Comparison of ENCODE assay signal across 15 cellular contexts in the genomic region with DNA sequence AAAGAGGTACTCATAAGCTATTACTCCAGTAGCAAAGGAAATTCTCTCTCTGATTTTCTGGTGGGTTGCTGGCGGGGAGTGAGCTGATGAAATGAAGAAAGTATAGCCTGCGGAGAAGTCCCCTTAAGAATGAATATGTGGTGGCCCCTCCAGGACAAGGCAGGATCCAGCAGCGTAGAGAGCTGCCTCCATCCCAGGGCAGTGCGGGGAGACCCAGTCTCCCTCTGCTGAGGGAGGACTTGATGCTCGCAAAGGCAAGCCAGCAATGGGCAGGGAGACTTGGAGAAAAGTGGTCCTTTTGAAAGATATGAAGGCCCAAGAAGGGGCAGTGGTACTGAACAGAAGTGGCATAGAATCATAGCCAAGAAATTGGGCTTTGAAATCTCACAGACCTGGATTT.
A peak's percentile ranks its signal among the peaks of the same experiment; 100 is the strongest.
DNase-seq lines count a peak whose midpoint lies in the region; ATAC-seq and TF ChIP-seq lines count a peak whose summit lies in the region.
"Had no signal": no experiment of that assay in that cellular context is flagged by ENCODE, and none has a peak within 500 bp of the region (broad histone marks: within the 10 kb centered on the region; RNA-seq: fewer than 3 reads in every experiment).

No MANE protein-coding gene starts in this region.

- H3K27me3 ChIP-seq in PC-9 (ENCODE audit: insufficient read depth, low read depth) (no peaks in the 10 kb centered on the region), esophagus squamous epithelium (peaks cover 0 to 5% (median 0%) of the 10 kb centered on the region in 4 donors)
- H3K27me3 ChIP-seq: upper lobe of right lung had no signal

- no peaks in the 10 kb centered on the region for H3K36me3 Mint-ChIP-seq in CD14-positive monocyte
- H3K36me3 Mint-ChIP-seq: stimulated activated effector memory CD8-positive, alpha-beta T cell treated with anti-CD3 and anti-CD28 coated beads, Interleukin-12 subunit alpha, Interleukin-12 subunit beta, amount 100 ng/mL, for 72 hours had no signal

- CTCF ChIA-PET in PC-9 (lab: Charles Lee), result interaction anchor here (0.7 to 0.8 kb wide), 2 partner anchors 91 to 357 kb away, joined by 3 read pairs; no protein-coding TSS in a partner anchor

- H3K9me2 ChIP-seq in PC-9 (ENCODE audit: insufficient read depth), result no peaks in the 10 kb centered on the region

- POLR2A ChIA-PET in PC-9 (lab: Charles Lee; ENCODE audit: unreplicated experiment), result interaction anchor here (0.5 to 0.7 kb wide), 4 partner anchors 13 to 70 kb away, joined by 3 to 7 read pairs (median 4); no protein-coding TSS in a partner anchor

- no peak overlapping the region for H2AFZ ChIP-seq in PC-9
- H2AFZ ChIP-seq: parathyroid adenoma had no signal

- H3K4me1 Mint-ChIP-seq in CD14-positive monocyte, result peaks cover 58% of the 10 kb centered on the region
- H3K4me1 Mint-ChIP-seq: stimulated activated effector memory CD8-positive, alpha-beta T cell treated with anti-CD3 and anti-CD28 coated beads, Interleukin-12 subunit alpha, Interleukin-12 subunit beta, amount 100 ng/mL, for 72 hours had no signal

- no peak overlapping the region for H3K4me3 Mint-ChIP-seq in CD14-positive monocyte
- H3K4me3 Mint-ChIP-seq: stimulated activated effector memory CD8-positive, alpha-beta T cell treated with anti-CD3 and anti-CD28 coated beads, Interleukin-12 subunit alpha, Interleukin-12 subunit beta, amount 100 ng/mL, for 72 hours had no signal

- 94 to 100% methylated on average over 5 of the region's 5 CpGs for WGBS in esophagus squamous epithelium, 2 donors

- H3K4me1 ChIP-seq in PC-9 (replicated peaks; ENCODE audit: insufficient read depth) (peaks cover 23% of the 10 kb centered on the region), esophagus squamous epithelium (peaks cover 0 to 17% (median 4%) of the 10 kb centered on the region in 3 donors)
- H3K4me1 ChIP-seq: parathyroid adenoma, upper lobe of right lung had no signal

- peak overlapping the region; percentile 39 for H3K4me2 ChIP-seq in PC-9

- no peak for TF ChIP-seq POLR2A in esophagus squamous epithelium (IDR thresholded peaks at IDR 0.05)

- peaks cover 8% of the 10 kb centered on the region for H3K9me3 ChIP-seq in PC-9 (ENCODE audit: insufficient read depth, low read depth)
- no peaks in the 10 kb centered on the region for H3K9me3 ChIP-seq in esophagus squamous epithelium
- H3K9me3 ChIP-seq: mucosa of descending colon, upper lobe of right lung had no signal

- no peak overlapping the region for H3K4me3 ChIP-seq in PC-9
- H3K4me3 ChIP-seq in esophagus squamous epithelium, result no peak overlapping the region
- H3K4me3 ChIP-seq: mucosa of descending colon, SK-N-MC, upper lobe of right lung had no signal

- intact Hi-C loops in CD14-positive monocyte (cut with micrococcal nuclease), result no loop called here
- intact Hi-C loops in PC-9 (cut with micrococcal nuclease; ENCODE audit: unreplicated experiment), result loop anchor here (5.0 kb wide), 2 partner anchors 67 to 88 kb away; no protein-coding TSS in a partner anchor
- intact Hi-C loops in esophagus squamous epithelium (cut with DNase I), result no loop called here
- intact Hi-C loops in sciatic nerve (cut with DNase I), result no loop called here

- H3K36me3 ChIP-seq in PC-9 (ENCODE audit: low read depth), result peaks cover 5% of the 10 kb centered on the region; the same call in 1 of the 2 replicates
- H3K36me3 ChIP-seq in esophagus squamous epithelium, result no peaks in the 10 kb centered on the region
- H3K36me3 ChIP-seq: upper lobe of right lung had no signal

- H3K27ac Mint-ChIP-seq in CD14-positive monocyte, result peak overlapping the region; percentile 80 to 96 (median 95)
- H3K27ac Mint-ChIP-seq: stimulated activated effector memory CD8-positive, alpha-beta T cell treated with anti-CD3 and anti-CD28 coated beads, Interleukin-12 subunit alpha, Interleukin-12 subunit beta, amount 100 ng/mL, for 72 hours had no signal

- no peaks in the 10 kb centered on the region for H3K27me3 Mint-ChIP-seq in CD14-positive monocyte (ENCODE audit: low read depth in 3 of 3)

- ATAC-seq in sciatic nerve (peak; percentile 6), HG02571 (IDR thresholded peaks at IDR 0.05; ENCODE audit: unreplicated experiment) (no peak)

- no peaks in the 10 kb centered on the region for H4K20me1 ChIP-seq in PC-9 (ENCODE audit: insufficient read depth)

- no peaks in the 10 kb centered on the region for H3K79me2 ChIP-seq in PC-9 (ENCODE audit: low read depth)
- H3K79me2 ChIP-seq: parathyroid adenoma had no signal

- TF ChIP-seq CTCF in CD14-positive monocyte (IDR thresholded peaks at IDR 0.05) (no peak), PC-9 (conservative IDR thresholded peaks at IDR 0.05) (no peak), esophagus squamous epithelium (IDR thresholded peaks at IDR 0.05) (no peak)

- BruUV-seq in PC-9 (replicated peaks; lab: Mats Ljungman, UMichigan), result TSS peak; percentile 99

- H3K9me3 Mint-ChIP-seq in CD14-positive monocyte, result peaks cover 0 to 3% (median 0%) of the 10 kb centered on the region in 7 donors
- H3K9me3 Mint-ChIP-seq: stimulated activated effector memory CD8-positive, alpha-beta T cell treated with anti-CD3 and anti-CD28 coated beads, Interleukin-12 subunit alpha, Interleukin-12 subunit beta, amount 100 ng/mL, for 72 hours had no signal

- H3F3A ChIP-seq in PC-9 (ENCODE audit: insufficient read depth, low read depth), result peaks cover 7% of the 10 kb centered on the region; the same call in 1 of the 2 replicates

- DNase-seq in CD14-positive monocyte (ENCODE audit: low spot score), result no peak
- DNase-seq in PC-9, result no peak
- DNase-seq in esophagus squamous epithelium (lab: John Stamatoyannopoulos, UW), result no peak
- no peak for DNase-seq in sciatic nerve (ENCODE audit: low spot score)
- DNase-seq in DMS153 (lab: John Stamatoyannopoulos, UW), result no peak
- no peak for DNase-seq in activated CD4-positive, alpha-beta T cell treated with anti-CD3 and anti-CD28 coated beads, Interleukin-2, amount 50 U/mL, for 1 hour
- DNase-seq in NCI-H69 (lab: John Stamatoyannopoulos, UW), result no peak
- DNase-seq: activated naive CD4-positive, alpha-beta T cell treated with Interleukin-2 at 50 U/mL for 16 hours; NCI-H187 treated with DMSO at 0.1 percent for 48 hours had no signal

- peak overlapping the region; percentile 79 for H3K27ac ChIP-seq in PC-9
- peak overlapping the region; percentile 36 to 73 (median 65) for H3K27ac ChIP-seq in esophagus squamous epithelium
- H3K27ac ChIP-seq: parathyroid adenoma, SK-N-MC, upper lobe of right lung had no signal
